ENCODE assay signal across 14 cellular contexts in genomic region chr2:182951948-182952663, GRCh38.
A peak's percentile ranks its signal among the peaks of the same experiment; 100 is the strongest.
DNase-seq lines count a peak whose midpoint lies in the region; ATAC-seq and TF ChIP-seq lines count a peak whose summit lies in the region.
"Had no signal": no experiment of that assay in that cellular context is flagged by ENCODE, and none has a peak within 500 bp of the region (broad histone marks: within the 10 kb centered on the region; RNA-seq: fewer than 3 reads in every experiment).

No MANE protein-coding gene starts in this region.

- intact Hi-C loops in left colon (cut with DNase I, micrococcal nuclease), result no loop called here

- no peak overlapping the region for H3K4me3 ChIP-seq in choroid plexus epithelial cell (ENCODE audit: low read depth, low read length)

- ATAC-seq in GM18868 (IDR thresholded peaks at IDR 0.05; ENCODE audit: unreplicated experiment) (peak; percentile 70), GM21576 (IDR thresholded peaks at IDR 0.05; ENCODE audit: unreplicated experiment) (peak; percentile 70), HG03432 (IDR thresholded peaks at IDR 0.05; ENCODE audit: unreplicated experiment) (peak; percentile 78), left colon (no peak)
- ATAC-seq: Right ventricle myocardium inferior, WTC11 had no signal

- H3K27me3 Mint-ChIP-seq in osteocyte (ENCODE audit: unreplicated experiment), result no peaks in the 10 kb centered on the region
- H3K27me3 Mint-ChIP-seq: activated naive CD4-positive, alpha-beta T cell treated with anti-CD3 and anti-CD28 coated beads, Interleukin-2, amount 50 U/mL, for 24 hours had no signal

- H3K4me1 Mint-ChIP-seq in osteocyte (ENCODE audit: unreplicated experiment), result peaks cover 17% of the 10 kb centered on the region
- H3K4me1 Mint-ChIP-seq: activated naive CD4-positive, alpha-beta T cell treated with anti-CD3 and anti-CD28 coated beads, Interleukin-2, amount 50 U/mL, for 24 hours; WTC11 had no signal

- no peak overlapping the region for H3K4me3 Mint-ChIP-seq in osteocyte (ENCODE audit: unreplicated experiment)
- H3K4me3 Mint-ChIP-seq: activated naive CD4-positive, alpha-beta T cell treated with anti-CD3 and anti-CD28 coated beads, Interleukin-2, amount 50 U/mL, for 24 hours; WTC11 had no signal

- peaks cover 35% of the 10 kb centered on the region for H3K36me3 Mint-ChIP-seq in osteocyte (ENCODE audit: unreplicated experiment)

- no peak overlapping the region for H3K27ac Mint-ChIP-seq in osteocyte (ENCODE audit: unreplicated experiment)
- H3K27ac Mint-ChIP-seq: activated naive CD4-positive, alpha-beta T cell treated with anti-CD3 and anti-CD28 coated beads, Interleukin-2, amount 50 U/mL, for 24 hours; WTC11 had no signal

- TF ChIP-seq CTCF in choroid plexus epithelial cell (conservative IDR thresholded peaks at IDR 0.05; ENCODE audit: low read depth, low read length) (no peak), osteocyte (IDR thresholded peaks at IDR 0.05) (no peak)

- no peaks in the 10 kb centered on the region for H3K9me3 Mint-ChIP-seq in osteocyte (ENCODE audit: unreplicated experiment)
- H3K9me3 Mint-ChIP-seq: activated naive CD4-positive, alpha-beta T cell treated with anti-CD3 and anti-CD28 coated beads, Interleukin-2, amount 50 U/mL, for 24 hours; WTC11 had no signal

- peak; percentile 83 for DNase-seq in choroid plexus epithelial cell (ENCODE audit: low read depth)
- DNase-seq in osteocyte (ENCODE audit: extremely low spot score, unreplicated experiment), result no peak
- no peak for DNase-seq in NCI-H2029 (lab: John Stamatoyannopoulos, UW)
- no peak for DNase-seq in RPMI8226
- no peak for DNase-seq in left colon
- DNase-seq: KBM-7; NCI-H226; stimulated activated CD4-positive, alpha-beta T cell treated with anti-CD3 and anti-CD28 coated beads, Interleukin-12 subunit alpha, Interleukin-12 subunit beta, amount 100 ng/mL, for 4 hours had no signal
